In the genomic region with DNA sequence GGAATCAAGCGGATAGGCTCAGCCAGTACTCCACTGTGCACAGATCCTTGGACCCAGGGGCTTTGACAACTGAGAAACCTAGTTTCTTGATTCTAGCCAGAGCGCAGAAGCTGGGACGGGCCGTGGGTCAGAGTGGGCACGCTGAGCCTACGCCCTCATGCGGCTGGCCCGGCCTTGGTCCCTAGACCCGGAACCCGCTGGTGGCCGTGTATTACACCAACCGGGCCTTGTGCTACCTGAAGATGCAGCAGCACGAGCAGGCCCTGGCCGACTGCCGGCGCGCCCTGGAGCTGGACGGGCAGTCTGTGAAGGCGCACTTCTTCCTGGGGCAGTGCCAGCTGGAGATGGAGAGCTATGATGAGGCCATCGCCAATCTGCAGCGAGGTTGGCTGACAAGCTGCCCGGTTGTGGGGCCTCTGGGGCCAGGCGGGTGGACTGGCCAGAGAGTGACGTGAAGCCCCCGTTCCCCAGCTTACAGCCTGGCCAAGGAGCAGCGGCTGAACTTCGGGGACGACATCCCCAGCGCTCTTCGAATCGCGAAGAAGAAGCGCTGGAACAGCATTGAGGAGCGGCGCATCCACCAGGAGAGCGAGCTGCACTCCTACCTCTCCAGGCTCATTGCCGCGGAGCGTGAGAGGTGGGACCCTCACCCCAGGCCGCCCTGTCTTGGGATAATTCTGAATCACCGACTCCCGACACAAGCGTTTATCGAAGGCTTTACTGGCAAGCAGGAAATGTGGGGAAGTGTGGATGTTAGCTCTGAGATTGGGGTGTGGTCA, we compare ENCODE assay signal across 6 cellular contexts.
A peak's percentile ranks its signal among the peaks of the same experiment; 100 is the strongest.
DNase-seq lines count a peak whose midpoint lies in the region; ATAC-seq lines count a peak whose summit lies in the region.

No MANE protein-coding gene starts in this region.

- DNase-seq in NCI-H2029 (lab: John Stamatoyannopoulos, UW) (peak; percentile 24), NCI-H2029 treated with DMSO at 0.1 percent for 48 hours (lab: John Stamatoyannopoulos, UW) (no peak), UCSD-AML1 (lab: John Stamatoyannopoulos, UW; ENCODE audit: unreplicated experiment) (peak; percentile 50), iris pigment epithelial cell (ENCODE audit: low read depth) (peak; percentile 57), NCI-H1105 (lab: John Stamatoyannopoulos, UW) (no peak)

- no peak for ATAC-seq in HG02938 (IDR thresholded peaks at IDR 0.05; ENCODE audit: unreplicated experiment)

Comparison
In these comparisons a context has a peak if more than half of its experiments do, and no peak if none do; other contexts are left out.
1. DNase-seq: peak in NCI-H2029 (single experiment), UCSD-AML1 (single experiment) and iris pigment epithelial cell (single experiment); none in NCI-H2029 treated with DMSO at 0.1 percent for 48 hours (single experiment) and NCI-H1105 (single experiment).